1 cellular context compared by ENCODE assay signal in the genomic region with DNA sequence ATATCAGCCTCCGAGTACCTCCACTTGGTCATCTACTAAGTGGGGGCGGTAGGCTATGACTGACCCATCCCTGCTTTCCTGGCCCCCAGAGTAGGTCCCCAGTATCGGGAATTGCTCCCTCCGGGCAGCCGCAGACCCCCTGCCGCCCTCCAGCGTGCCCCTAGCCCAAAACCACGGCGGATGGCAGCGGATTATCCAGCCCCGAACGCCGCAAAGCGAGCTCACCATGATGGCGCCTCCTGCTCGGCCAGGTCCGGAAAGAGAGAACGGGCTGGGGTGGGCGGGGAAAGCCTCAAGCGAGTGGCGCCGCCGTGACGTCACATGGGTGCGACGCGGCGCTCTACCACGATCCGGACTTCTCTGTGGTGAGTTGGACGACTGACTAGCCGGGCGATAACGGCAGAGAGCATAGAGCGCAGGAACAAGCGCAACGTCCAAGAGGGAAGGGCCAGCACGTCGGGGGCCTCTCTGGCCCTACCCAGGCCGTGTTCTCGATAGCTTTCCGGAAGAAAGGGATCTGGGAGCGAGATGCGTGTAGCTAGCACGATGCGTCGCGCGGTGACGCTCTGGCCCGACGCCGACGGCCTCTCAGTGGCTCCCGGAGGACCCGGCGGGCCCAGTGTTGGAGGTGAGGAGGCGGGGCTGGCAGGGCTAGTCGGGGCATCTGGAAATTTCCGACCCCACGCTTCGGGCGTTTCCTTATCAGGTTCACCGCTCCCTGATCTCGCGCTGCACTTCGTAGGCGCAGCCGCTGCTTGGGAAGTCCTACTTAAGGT.
TF ChIP-seq lines count a peak whose summit lies in the region.

Gene RPL18, minus strand, starts transcription at position 263 of the 776 bp plus-strand sequence. Its CDS starts 35 bp downstream, at position 228.
A gene with protein sequence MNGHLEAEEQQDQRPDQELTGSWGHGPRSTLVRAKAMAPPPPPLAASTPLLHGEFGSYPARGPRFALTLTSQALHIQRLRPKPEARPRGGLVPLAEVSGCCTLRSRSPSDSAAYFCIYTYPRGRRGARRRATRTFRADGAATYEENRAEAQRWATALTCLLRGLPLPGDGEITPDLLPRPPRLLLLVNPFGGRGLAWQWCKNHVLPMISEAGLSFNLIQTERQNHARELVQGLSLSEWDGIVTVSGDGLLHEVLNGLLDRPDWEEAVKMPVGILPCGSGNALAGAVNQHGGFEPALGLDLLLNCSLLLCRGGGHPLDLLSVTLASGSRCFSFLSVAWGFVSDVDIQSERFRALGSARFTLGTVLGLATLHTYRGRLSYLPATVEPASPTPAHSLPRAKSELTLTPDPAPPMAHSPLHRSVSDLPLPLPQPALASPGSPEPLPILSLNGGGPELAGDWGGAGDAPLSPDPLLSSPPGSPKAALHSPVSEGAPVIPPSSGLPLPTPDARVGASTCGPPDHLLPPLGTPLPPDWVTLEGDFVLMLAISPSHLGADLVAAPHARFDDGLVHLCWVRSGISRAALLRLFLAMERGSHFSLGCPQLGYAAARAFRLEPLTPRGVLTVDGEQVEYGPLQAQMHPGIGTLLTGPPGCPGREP (plus strand): TSS at position 591 of the 776 bp plus-strand sequence. CDS start 1,009 bp downstream, outside the sequence.

TF ChIP-seq in K562, 482 proteins besides CTCF, POLR2A, EP300 and RAD21 (continued from another document and continues in another):
- TF ChIP-seq, protein P1, sequence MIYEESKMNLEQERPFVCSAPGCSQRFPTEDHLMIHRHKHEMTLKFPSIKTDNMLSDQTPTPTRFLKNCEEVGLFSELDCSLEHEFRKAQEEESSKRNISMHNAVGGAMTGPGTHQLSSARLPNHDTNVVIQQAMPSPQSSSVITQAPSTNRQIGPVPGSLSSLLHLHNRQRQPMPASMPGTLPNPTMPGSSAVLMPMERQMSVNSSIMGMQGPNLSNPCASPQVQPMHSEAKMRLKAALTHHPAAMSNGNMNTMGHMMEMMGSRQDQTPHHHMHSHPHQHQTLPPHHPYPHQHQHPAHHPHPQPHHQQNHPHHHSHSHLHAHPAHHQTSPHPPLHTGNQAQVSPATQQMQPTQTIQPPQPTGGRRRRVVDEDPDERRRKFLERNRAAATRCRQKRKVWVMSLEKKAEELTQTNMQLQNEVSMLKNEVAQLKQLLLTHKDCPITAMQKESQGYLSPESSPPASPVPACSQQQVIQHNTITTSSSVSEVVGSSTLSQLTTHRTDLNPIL (CRISPR knock-in tag; IDR thresholded peaks at IDR 0.05), result no peak
- peak; percentile 86 for TF ChIP-seq RFX5 (IDR thresholded peaks at IDR 0.05; ENCODE audit: low read depth, low read length)
- TF ChIP-seq NBN (IDR thresholded peaks at IDR 0.05; ENCODE audit: low read depth), result peak; percentile 97
- no peak for TF ChIP-seq ZNF274 (IDR thresholded peaks at IDR 0.05; ENCODE audit: borderline replicate concordance, low read depth, low read length)
- TF ChIP-seq CHCHD3 (CRISPR knock-in tag; IDR thresholded peaks at IDR 0.05), result no peak
- no peak for TF ChIP-seq CBX2 (IDR thresholded peaks at IDR 0.05; ENCODE audit: insufficient read depth, low read length, poor library complexity, severe bottlenecking)
- TF ChIP-seq FOSL1 (tag; conservative IDR thresholded peaks at IDR 0.05), result peak; percentile 65
- no peak for TF ChIP-seq MECOM (CRISPR knock-in tag; IDR thresholded peaks at IDR 0.05)
- no peak for TF ChIP-seq FOS (IDR thresholded peaks at IDR 0.05; ENCODE audit: extremely low read depth, insufficient read length)
- TF ChIP-seq HMGN3 (IDR thresholded peaks at IDR 0.05; ENCODE audit: borderline replicate concordance, extremely low read depth, insufficient read length, low read depth, low read length), result peak; percentile 87
- TF ChIP-seq MAFF (IDR thresholded peaks at IDR 0.05; ENCODE audit: low read length), result no peak
- peak; percentile 79 for TF ChIP-seq JUND (IDR thresholded peaks at IDR 0.05; ENCODE audit: borderline replicate concordance, low read depth, low read length)
- peak; percentile 55; the same call in 1 of the 3 replicates for TF ChIP-seq JUND (tag; IDR thresholded peaks at IDR 0.05; ENCODE audit: borderline replicate concordance, low read depth, low read length)
- no peak for TF ChIP-seq GABPB2 (CRISPR knock-in tag; conservative IDR thresholded peaks at IDR 0.05)
- no peak for TF ChIP-seq ZNF512 (tag; IDR thresholded peaks at IDR 0.05)
- TF ChIP-seq, protein P2, sequence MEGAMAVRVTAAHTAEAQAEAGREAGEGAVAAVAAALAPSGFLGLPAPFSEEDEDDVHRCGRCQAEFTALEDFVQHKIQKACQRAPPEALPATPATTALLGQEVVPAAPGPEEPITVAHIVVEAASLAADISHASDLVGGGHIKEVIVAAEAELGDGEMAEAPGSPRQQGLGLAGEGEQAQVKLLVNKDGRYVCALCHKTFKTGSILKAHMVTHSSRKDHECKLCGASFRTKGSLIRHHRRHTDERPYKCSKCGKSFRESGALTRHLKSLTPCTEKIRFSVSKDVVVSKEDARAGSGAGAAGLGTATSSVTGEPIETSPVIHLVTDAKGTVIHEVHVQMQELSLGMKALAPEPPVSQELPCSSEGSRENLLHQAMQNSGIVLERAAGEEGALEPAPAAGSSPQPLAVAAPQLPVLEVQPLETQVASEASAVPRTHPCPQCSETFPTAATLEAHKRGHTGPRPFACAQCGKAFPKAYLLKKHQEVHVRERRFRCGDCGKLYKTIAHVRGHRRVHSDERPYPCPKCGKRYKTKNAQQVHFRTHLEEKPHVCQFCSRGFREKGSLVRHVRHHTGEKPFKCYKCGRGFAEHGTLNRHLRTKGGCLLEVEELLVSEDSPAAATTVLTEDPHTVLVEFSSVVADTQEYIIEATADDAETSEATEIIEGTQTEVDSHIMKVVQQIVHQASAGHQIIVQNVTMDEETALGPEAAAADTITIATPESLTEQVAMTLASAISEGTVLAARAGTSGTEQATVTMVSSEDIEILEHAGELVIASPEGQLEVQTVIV (CRISPR knock-in tag; IDR thresholded peaks at IDR 0.05; ENCODE audit: borderline replicate concordance), result no peak
- TF ChIP-seq CBFA2T2 (conservative IDR thresholded peaks at IDR 0.05), result no peak
- no peak for TF ChIP-seq KDM1A (IDR thresholded peaks at IDR 0.05)
- peak; percentile 90 for TF ChIP-seq HNRNPLL (IDR thresholded peaks at IDR 0.05; ENCODE audit: low read depth, low read length, poor library complexity, severe bottlenecking)
- TF ChIP-seq ETS1 (conservative IDR thresholded peaks at IDR 0.05; ENCODE audit: control insufficient read depth, low read depth, low read length), result peak; percentile 67; the same call in 1 of the 2 replicates
- TF ChIP-seq RHOXF2B (CRISPR knock-in tag; conservative IDR thresholded peaks at IDR 0.05), result no peak
- TF ChIP-seq, protein P3, sequence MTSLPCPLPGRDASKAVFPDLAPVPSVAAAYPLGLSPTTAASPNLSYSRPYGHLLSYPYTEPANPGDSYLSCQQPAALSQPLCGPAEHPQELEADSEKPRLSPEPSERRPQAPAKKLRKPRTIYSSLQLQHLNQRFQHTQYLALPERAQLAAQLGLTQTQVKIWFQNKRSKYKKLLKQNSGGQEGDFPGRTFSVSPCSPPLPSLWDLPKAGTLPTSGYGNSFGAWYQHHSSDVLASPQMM (CRISPR knock-in tag; IDR thresholded peaks at IDR 0.05), result no peak
- TF ChIP-seq FOXA3 (CRISPR knock-in tag; conservative IDR thresholded peaks at IDR 0.05 in 1 of 2, IDR thresholded peaks at IDR 0.05 in 1 of 2), result no peak
- no peak for TF ChIP-seq PTTG1 (tag; IDR thresholded peaks at IDR 0.05; ENCODE audit: low read depth)
- TF ChIP-seq RBM22 (IDR thresholded peaks at IDR 0.05; ENCODE audit: low read depth, low read length, poor library complexity, severe bottlenecking), result peak; percentile 79
- peak; percentile 94 for TF ChIP-seq ZBTB40 (IDR thresholded peaks at IDR 0.05)
- no peak for TF ChIP-seq ZBTB40 (CRISPR knock-in tag; IDR thresholded peaks at IDR 0.05)
- TF ChIP-seq, protein P4, sequence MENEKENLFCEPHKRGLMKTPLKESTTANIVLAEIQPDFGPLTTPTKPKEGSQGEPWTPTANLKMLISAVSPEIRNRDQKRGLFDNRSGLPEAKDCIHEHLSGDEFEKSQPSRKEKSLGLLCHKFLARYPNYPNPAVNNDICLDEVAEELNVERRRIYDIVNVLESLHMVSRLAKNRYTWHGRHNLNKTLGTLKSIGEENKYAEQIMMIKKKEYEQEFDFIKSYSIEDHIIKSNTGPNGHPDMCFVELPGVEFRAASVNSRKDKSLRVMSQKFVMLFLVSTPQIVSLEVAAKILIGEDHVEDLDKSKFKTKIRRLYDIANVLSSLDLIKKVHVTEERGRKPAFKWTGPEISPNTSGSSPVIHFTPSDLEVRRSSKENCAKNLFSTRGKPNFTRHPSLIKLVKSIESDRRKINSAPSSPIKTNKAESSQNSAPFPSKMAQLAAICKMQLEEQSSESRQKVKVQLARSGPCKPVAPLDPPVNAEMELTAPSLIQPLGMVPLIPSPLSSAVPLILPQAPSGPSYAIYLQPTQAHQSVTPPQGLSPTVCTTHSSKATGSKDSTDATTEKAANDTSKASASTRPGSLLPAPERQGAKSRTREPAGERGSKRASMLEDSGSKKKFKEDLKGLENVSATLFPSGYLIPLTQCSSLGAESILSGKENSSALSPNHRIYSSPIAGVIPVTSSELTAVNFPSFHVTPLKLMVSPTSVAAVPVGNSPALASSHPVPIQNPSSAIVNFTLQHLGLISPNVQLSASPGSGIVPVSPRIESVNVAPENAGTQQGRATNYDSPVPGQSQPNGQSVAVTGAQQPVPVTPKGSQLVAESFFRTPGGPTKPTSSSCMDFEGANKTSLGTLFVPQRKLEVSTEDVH (IDR thresholded peaks at IDR 0.05; ENCODE audit: low read depth, partially characterized antibody), result peak; percentile 94
